Comparison of ENCODE assay signal across 11 cellular contexts in the genomic region with DNA sequence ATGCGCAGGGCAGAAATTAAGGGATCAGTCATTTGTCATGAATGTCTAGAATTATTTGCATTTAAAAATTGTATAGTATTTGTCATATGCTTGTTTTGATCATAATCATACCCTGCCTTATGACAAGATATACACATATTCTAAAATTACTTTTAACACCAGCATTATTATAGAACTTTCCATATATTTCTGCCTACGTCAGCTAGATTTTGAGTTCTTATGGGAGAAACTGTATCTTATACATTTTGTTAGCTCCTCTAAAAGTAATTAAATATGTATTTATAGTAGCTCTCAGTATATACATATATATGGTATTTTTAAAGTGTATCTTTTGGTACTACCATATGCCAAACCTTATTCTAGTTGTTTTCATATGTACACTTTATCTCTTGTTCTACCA.
"Had no signal": no experiment of that assay in that cellular context is flagged by ENCODE, and none has a peak within 500 bp of the region (broad histone marks: within the 10 kb centered on the region; RNA-seq: fewer than 3 reads in every experiment).

No MANE protein-coding gene starts in this region.

- DNase-seq: GM23248, GOT3, H7, H9, HCEC 1CT, HFFc6 had no signal

- ATAC-seq: GM23338, HCT116 had no signal

- H3K4me2 ChIP-seq: GM23338 had no signal

- H3K4me3 Mint-ChIP-seq: GM23338, H9, HFFc6 had no signal

- H3K27ac ChIP-seq: GM23248 had no signal

- H3K4me3 ChIP-seq: GM23248, GM23338, HAP-1 had no signal

- H3K4me1 Mint-ChIP-seq: GM23338, H9 had no signal

- H3K4me1 ChIP-seq: HAP-1 had no signal

- H3K9me3 ChIP-seq: HAP-1 had no signal

- H3K36me3 ChIP-seq: HAP-1 had no signal

- H2AFZ ChIP-seq: GM23248, GM23338 had no signal

- H3K9ac ChIP-seq: GM23248 had no signal

- FAIRE-seq: H1, H54 had no signal
